ENCODE assay signal across 8 cellular contexts in the genomic region with DNA sequence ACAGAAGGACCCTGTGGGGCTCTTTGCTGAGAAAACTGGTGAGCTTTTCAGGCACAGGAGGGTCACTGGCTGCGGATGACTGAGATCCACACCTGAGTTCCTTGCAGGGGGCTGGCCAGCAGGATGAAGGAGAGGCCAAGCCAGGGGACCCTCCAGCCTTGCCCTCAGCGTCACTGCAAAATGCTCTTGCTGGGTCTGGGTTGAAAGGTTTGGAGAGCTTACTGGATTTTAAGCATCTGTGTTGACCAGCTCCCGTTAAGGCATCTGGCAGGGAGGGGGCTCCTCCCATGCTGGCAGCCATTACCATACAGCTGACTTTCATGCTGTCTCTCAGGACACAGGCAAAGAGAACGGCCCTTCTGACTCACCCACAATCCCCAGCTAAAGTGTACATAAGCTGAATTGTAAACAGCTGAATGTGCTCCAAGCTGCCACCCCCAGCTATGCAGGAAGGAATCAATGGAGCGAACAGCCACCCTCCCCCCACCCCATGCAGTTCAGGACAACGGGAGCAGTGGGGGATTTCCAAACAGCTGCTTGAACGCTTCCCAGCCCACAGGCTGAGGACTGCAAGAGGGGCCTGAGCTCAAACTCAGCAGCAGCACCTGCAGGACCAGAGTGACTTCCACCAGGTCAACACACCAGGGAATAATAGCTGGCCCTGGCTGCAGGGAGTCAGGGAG. TPM values are rescaled to one million over a fixed set of nuclear protein-coding genes. Genes with fewer than 3 reads are reported as not detected.
A peak's percentile ranks its signal among the peaks of the same experiment; 100 is the strongest.
DNase-seq lines count a peak whose midpoint lies in the region; ATAC-seq and TF ChIP-seq lines count a peak whose summit lies in the region.

No MANE protein-coding gene starts in this region.

- peaks cover 87 to 98% of the 10 kb centered on the region in 2 donors for H3K4me1 ChIP-seq in thoracic aorta (ENCODE audit: control insufficient read depth in 1 of 2, low read depth in 2 of 2)

- DNase-seq in GM06990 (ENCODE audit: extremely low read depth, insufficient read length) (peak; percentile 31), NCI-H460 (ENCODE audit: extremely low read depth, low read depth) (peak; percentile 36), left lobe of liver (ENCODE audit: low spot score) (peak; percentile 89), thoracic aorta (ENCODE audit: low spot score) (no peak), posterior vena cava (ENCODE audit: low spot score) (no peak)

- H3K4me3 ChIP-seq in GM06990 (replicated peaks; ENCODE audit: low read depth, low read length) = no peak overlapping the region
- peak overlapping the region; percentile 24 for H3K4me3 ChIP-seq in thoracic aorta

- peak; percentile 71 for ATAC-seq in left lobe of liver
- no peak for ATAC-seq in thoracic aorta (ENCODE audit: insufficient number of reproducible peaks, low FRiP score, low read depth)
- no peak for ATAC-seq in HG02571 (IDR thresholded peaks at IDR 0.05; ENCODE audit: unreplicated experiment)
- ATAC-seq in GM21381 (IDR thresholded peaks at IDR 0.05; ENCODE audit: unreplicated experiment) = no peak

- H3K27ac ChIP-seq in cingulate gyrus (ENCODE audit: low read depth, low read length) (peak overlapping the region; percentile 94), thoracic aorta (peak overlapping the region; percentile 61 to 95)

- TF ChIP-seq CTCF in GM06990 (IDR thresholded peaks at IDR 0.05; ENCODE audit: insufficient read depth, low read length, poor library complexity, severe bottlenecking) = no peak
- no peak for TF ChIP-seq CTCF in thoracic aorta (IDR thresholded peaks at IDR 0.05)

- intact Hi-C loops in posterior vena cava (cut with DNase I) = no loop called here

- no peaks in the 10 kb centered on the region for H3K27me3 ChIP-seq in GM06990 (replicated peaks; ENCODE audit: control insufficient read depth, insufficient read depth, low read length)
- H3K27me3 ChIP-seq in thoracic aorta (replicated peaks; ENCODE audit: insufficient read depth) = no peaks in the 10 kb centered on the region

- no peaks in the 10 kb centered on the region; the same call in 1 of the 2 replicates for H3K36me3 ChIP-seq in GM06990 (ENCODE audit: control insufficient read depth, insufficient read depth, low read length)
- H3K36me3 ChIP-seq in thoracic aorta = peaks cover 5% of the 10 kb centered on the region

- H3K9me3 ChIP-seq in thoracic aorta = no peaks in the 10 kb centered on the region

RNA-seq across cellular contexts. Expression of a gene that starts 21.3 kb away (rescaled TPM):
- total RNA-seq in NCI-H460 (2014; rRNA removed; shearing (Covaris generic)) = not detected in 2 replicates
- polyA plus RNA-seq in NCI-H460 (2014; cell fraction: nucleus; rRNA removed) = not detected in 2 replicates
- total RNA-seq in left lobe of liver (not detected), thoracic aorta (under 1 TPM; 0.54 to 0.71 TPM), posterior vena cava (under 1 TPM in 1 of 2 donors, not detected in 1; 0.24 TPM)

Comparison
In these comparisons a context has a peak if more than half of its experiments do, and no peak if none do; other contexts are left out.
1. DNase-seq: peak in GM06990 (single experiment), NCI-H460 (single experiment) and left lobe of liver (single experiment); none in thoracic aorta (single experiment) and posterior vena cava (single experiment).